In genomic region chr1:20069932-20070331, GRCh38 we compare ENCODE assay signal across 10 cellular contexts. TPM values are rescaled to one million over a fixed set of nuclear protein-coding genes. Genes with fewer than 3 reads are reported as not detected.
DNase-seq lines count a peak whose midpoint lies in the region; ATAC-seq and TF ChIP-seq lines count a peak whose summit lies in the region.
"Had no signal": no experiment of that assay in that cellular context is flagged by ENCODE, and none has a peak within 500 bp of the region (broad histone marks: within the 10 kb centered on the region; RNA-seq: fewer than 3 reads in every experiment).

Gene PLA2G5, plus strand, starts transcription at chr1:20070194. Its CDS starts 14,637 bp downstream, at chr1:20084831.

- no peak for TF ChIP-seq EP300 in esophagus muscularis mucosa (IDR thresholded peaks at IDR 0.05)

- no peak for TF ChIP-seq POLR2A in esophagus muscularis mucosa (IDR thresholded peaks at IDR 0.05; ENCODE audit: low read depth)

- H3K36me3 Mint-ChIP-seq in stimulated activated naive B cell treated with anti-CD40 and anti-IgM and Interleukin-4, amounts not matched to agents 10 μg/mL and 1 μg/mL and 100 μg/mL, for 72 hours: no peaks in the 10 kb centered on the region
- H3K36me3 Mint-ChIP-seq in endothelial cell (ENCODE audit: low read depth, unreplicated experiment) (no peaks in the 10 kb centered on the region), CD14-positive monocyte (no peaks in the 10 kb centered on the region)

- intact Hi-C loops in esophagus muscularis mucosa (cut with DNase I) (no loop called here), CD14-positive monocyte (cut with micrococcal nuclease) (no loop called here)

- peaks cover 27 to 41% of the 10 kb centered on the region in 2 donors for H3K4me1 Mint-ChIP-seq in stimulated activated naive B cell treated with anti-CD40 and anti-IgM and Interleukin-4, amounts not matched to agents 10 μg/mL and 1 μg/mL and 100 μg/mL, for 72 hours
- H3K4me1 Mint-ChIP-seq in endothelial cell (ENCODE audit: unreplicated experiment) (no peaks in the 10 kb centered on the region), CD14-positive monocyte (no peaks in the 10 kb centered on the region)

- H3K27ac Mint-ChIP-seq in stimulated activated naive B cell treated with anti-CD40 and anti-IgM and Interleukin-4, amounts not matched to agents 10 μg/mL and 1 μg/mL and 100 μg/mL, for 72 hours: peak within 1 kb of the TSS; percentile 37
- H3K27ac Mint-ChIP-seq in endothelial cell (ENCODE audit: unreplicated experiment) (no peak within 1 kb of the TSS), CD14-positive monocyte (peak within 1 kb of the TSS in 1 of 7 donors; percentile 57)

- H3K4me3 ChIP-seq in esophagus muscularis mucosa: peak within 1 kb of the TSS; percentile 46 to 56 (median 52)
- H3K4me3 ChIP-seq in lung: no peak within 1 kb of the TSS

- ATAC-seq in lung (ENCODE audit: insufficient read depth, low FRiP score): no peak
- no peak for ATAC-seq in stimulated activated naive B cell treated with anti-CD40 and anti-IgM and Interleukin-4, amounts not matched to agents 10 μg/mL and 1 μg/mL and 100 μg/mL, for 72 hours (replicated peaks)
- ATAC-seq in GM18519 (IDR thresholded peaks at IDR 0.05; ENCODE audit: low FRiP score, unreplicated experiment): no peak
- no peak for ATAC-seq in HG03571 (IDR thresholded peaks at IDR 0.05; ENCODE audit: unreplicated experiment)

- peak within 1 kb of the TSS; percentile 75 to 87 (median 84) for H3K27ac ChIP-seq in esophagus muscularis mucosa (replicated peaks in 1 of 4)
- peak within 1 kb of the TSS in 1 of 2 donors; percentile 90 for H3K27ac ChIP-seq in lung (ENCODE audit: low read depth in 1 of 2, low read length in 1 of 2)

- peak; percentile 67 for DNase-seq in HCEC 1CT
- DNase-seq in esophagus muscularis mucosa (ENCODE audit: extremely low spot score): peak; percentile 92
- DNase-seq in lung (ENCODE audit: low spot score): peak; percentile 50
- DNase-seq in stimulated activated naive B cell treated with anti-CD40 and anti-IgM and Interleukin-4, amounts not matched to agents 10 μg/mL and 1 μg/mL and 100 μg/mL, for 72 hours: no peak
- DNase-seq in endothelial cell (ENCODE audit: low spot score): no peak
- DNase-seq in CD14-positive monocyte (ENCODE audit: low spot score): no peak
- DNase-seq: central memory CD4-positive, alpha-beta T cell; NCI-H524 had no signal

- H3K27me3 Mint-ChIP-seq in stimulated activated naive B cell treated with anti-CD40 and anti-IgM and Interleukin-4, amounts not matched to agents 10 μg/mL and 1 μg/mL and 100 μg/mL, for 72 hours: peaks cover 4 to 8% of the 10 kb centered on the region in 2 donors
- H3K27me3 Mint-ChIP-seq in endothelial cell (ENCODE audit: unreplicated experiment) (peaks cover 7% of the 10 kb centered on the region), CD14-positive monocyte (ENCODE audit: low read depth in 3 of 3) (peaks cover 0 to 17% (median 15%) of the 10 kb centered on the region in 3 donors)

- peaks cover 0 to 16% (median 0%) of the 10 kb centered on the region in 4 donors for H3K36me3 ChIP-seq in esophagus muscularis mucosa
- H3K36me3 ChIP-seq in lung (ENCODE audit: control insufficient read depth in 2 of 2, insufficient read depth in 2 of 2, low read length in 2 of 2): no peaks in the 10 kb centered on the region

- TF ChIP-seq CTCF in esophagus muscularis mucosa (IDR thresholded peaks at IDR 0.05) (no peak), lung (IDR thresholded peaks at IDR 0.05; ENCODE audit: control extremely low read depth, extremely low read depth) (no peak), endothelial cell (IDR thresholded peaks at IDR 0.05; ENCODE audit: unreplicated experiment) (no peak), CD14-positive monocyte (IDR thresholded peaks at IDR 0.05) (no peak)

- H3K27me3 ChIP-seq in esophagus muscularis mucosa: no peaks in the 10 kb centered on the region
- H3K27me3 ChIP-seq in lung (ENCODE audit: control insufficient read depth, insufficient read depth): no peaks in the 10 kb centered on the region

- peaks cover 42 to 59% (median 48%) of the 10 kb centered on the region in 4 donors for H3K4me1 ChIP-seq in esophagus muscularis mucosa
- peaks cover 5 to 14% of the 10 kb centered on the region in 2 donors for H3K4me1 ChIP-seq in lung (ENCODE audit: control insufficient read depth in 2 of 2, insufficient read depth in 2 of 2, low read length in 2 of 2)

- H3K4me3 Mint-ChIP-seq in stimulated activated naive B cell treated with anti-CD40 and anti-IgM and Interleukin-4, amounts not matched to agents 10 μg/mL and 1 μg/mL and 100 μg/mL, for 72 hours: no peak within 1 kb of the TSS
- H3K4me3 Mint-ChIP-seq in endothelial cell (ENCODE audit: unreplicated experiment): no peak within 1 kb of the TSS
- H3K4me3 Mint-ChIP-seq in CD14-positive monocyte: no peak within 1 kb of the TSS

- H3K9me3 ChIP-seq in esophagus muscularis mucosa: no peaks in the 10 kb centered on the region
- H3K9me3 ChIP-seq in lung (ENCODE audit: control insufficient read depth in 2 of 2, insufficient read depth in 1 of 2, low read length in 1 of 2): no peaks in the 10 kb centered on the region

- no peaks in the 10 kb centered on the region for H3K9me3 Mint-ChIP-seq in stimulated activated naive B cell treated with anti-CD40 and anti-IgM and Interleukin-4, amounts not matched to agents 10 μg/mL and 1 μg/mL and 100 μg/mL, for 72 hours
- H3K9me3 Mint-ChIP-seq in endothelial cell (ENCODE audit: unreplicated experiment) (no peaks in the 10 kb centered on the region), CD14-positive monocyte (no peaks in the 10 kb centered on the region)

- 24% methylated on average over 8 of the region's 8 CpGs for WGBS in esophagus muscularis mucosa
- 34 to 54% methylated on average over 8 of the region's 8 CpGs for WGBS in lung, 2 donors

RNA-seq across cellular contexts. Expression of gene PLA2G5, which starts in this region (rescaled TPM):
- total RNA-seq in esophagus muscularis mucosa: 10 to 100 TPM; 17.7 to 46.2 (median 28.4) TPM
- 1 to 10 TPM; 1.1 to 6.5 TPM for total RNA-seq in lung
- 1 to 10 TPM; 1.4 to 3.8 TPM for polyA plus RNA-seq in lung
- 0.77 TPM for total RNA-seq in endothelial cell (ENCODE audit: unreplicated experiment)
- polyA plus RNA-seq in CD14-positive monocyte: not detected

Comparison
In these comparisons a context has a peak if more than half of its experiments do, and no peak if none do; other contexts are left out.
1. DNase-seq: peak in HCEC 1CT (single experiment), esophagus muscularis mucosa (single experiment) and lung (single experiment); none in stimulated activated naive B cell treated with anti-CD40 and anti-IgM and Interleukin-4, amounts not matched to agents 10 μg/mL and 1 μg/mL and 100 μg/mL, for 72 hours (single experiment), endothelial cell (single experiment) and CD14-positive monocyte (single experiment).